ENCODE assay signal across 12 cellular contexts in genomic region chr1:91901231-91901630, GRCh38. TPM values are rescaled to one million over a fixed set of nuclear protein-coding genes. Genes with fewer than 3 reads are reported as not detected.
DNase-seq lines count a peak whose midpoint lies in the region; ATAC-seq lines count a peak whose summit lies in the region.
"Had no signal": no experiment of that assay in that cellular context is flagged by ENCODE, and none has a peak within 500 bp of the region (broad histone marks: within the 10 kb centered on the region; RNA-seq: fewer than 3 reads in every experiment).

No MANE protein-coding gene starts in this region.

- peaks cover 17% of the 10 kb centered on the region for H3K4me1 ChIP-seq in GM23248 (ENCODE audit: insufficient read depth)
- H3K4me1 ChIP-seq in SJSA1 (replicated peaks) = peaks cover 48% of the 10 kb centered on the region
- H3K4me1 ChIP-seq: BLaER1, Caco-2 had no signal

- peaks cover 7% of the 10 kb centered on the region; the same call in 1 of the 2 replicates for H3F3A ChIP-seq in GM23248 (ENCODE audit: insufficient read depth)

- no peak for ATAC-seq in HG03045 (IDR thresholded peaks at IDR 0.05; ENCODE audit: unreplicated experiment)

- H3K36me3 ChIP-seq in GM23248 (ENCODE audit: low read depth) (no peaks in the 10 kb centered on the region), SJSA1 (no peaks in the 10 kb centered on the region)
- H3K36me3 ChIP-seq: BLaER1 had no signal

- H3K9me3 ChIP-seq in GM23248 (ENCODE audit: low read depth) (no peaks in the 10 kb centered on the region), SJSA1 (replicated peaks) (no peaks in the 10 kb centered on the region)
- H3K9me3 ChIP-seq: BLaER1, Caco-2 had no signal

- H3K9me2 ChIP-seq in GM23248 (ENCODE audit: insufficient read depth) = no peaks in the 10 kb centered on the region

- H3K27ac ChIP-seq in GM23248 = 0 out of 2 replicates have a peak overlapping the region, but pooled peaks have one; percentile 42
- H3K27ac ChIP-seq in SJSA1 = peak overlapping the region; percentile 20
- H3K27ac ChIP-seq: BLaER1 had no signal

- peak overlapping the region; percentile 22 for H3K4me2 ChIP-seq in GM23248 (ENCODE audit: unreplicated experiment)
- H3K4me2 ChIP-seq: BLaER1 had no signal

- H2AFZ ChIP-seq in GM23248 = no peak overlapping the region

- H3K4me3 ChIP-seq in GM23248 = no peak overlapping the region
- no peak overlapping the region for H3K4me3 ChIP-seq in SJSA1
- H3K4me3 ChIP-seq: BLaER1 had no signal

- H3K27me3 ChIP-seq in GM23248 (replicated peaks; ENCODE audit: insufficient read depth) (no peaks in the 10 kb centered on the region), SJSA1 (replicated peaks) (no peaks in the 10 kb centered on the region)
- H3K27me3 ChIP-seq: BLaER1 had no signal

- in situ Hi-C loops in GM23248 (cut with MboI) = no loop called here

- DNase-seq in GM23248 (no peak), SJSA1 (ENCODE audit: low read depth in 1 of 2, low spot score in 2 of 2) (no peak), fibroblast of peridontal ligament (ENCODE audit: extremely low read depth) (peak; percentile 79), foreskin melanocyte (no peak), NCI-H2029 (lab: John Stamatoyannopoulos, UW) (no peak)
- DNase-seq in activated T-cell treated with anti-CD3 and anti-CD28 coated beads, Interleukin-2, amount 50 U/mL, for 48 hours = no peak
- DNase-seq: Caco-2; CD8-positive, alpha-beta memory T cell; DND-41; GF-D8 had no signal

- no peak overlapping the region for H3K9ac ChIP-seq in GM23248
- H3K9ac ChIP-seq: BLaER1 had no signal

- H3K79me2 ChIP-seq in GM23248 (ENCODE audit: insufficient read depth) = no peaks in the 10 kb centered on the region

- no peaks in the 10 kb centered on the region for H4K20me1 ChIP-seq in GM23248 (ENCODE audit: insufficient read depth)
- H4K20me1 ChIP-seq: BLaER1 had no signal

RNA-seq across cellular contexts. Expression of gene TGFBR3, which starts 15.3 kb away (rescaled TPM):
- total RNA-seq in GM23248 (2014; rRNA removed; shearing (Covaris generic)) = 25.4 and 26.5 TPM in 2 replicates
- polyA plus RNA-seq in GM23248 (2016; fragmentation: Nextera tagmentation; extraction: Ambion mirVana) = 16.2 and 17.7 TPM in 2 replicates
- 8.8 and 15.2 TPM in 2 replicates for total RNA-seq in SJSA1 (2014; rRNA removed; shearing (Covaris generic))

RNA-seq across cellular contexts. Expression of gene BRDT, which starts 48.0 kb away (rescaled TPM):
- not detected in 2 replicates for total RNA-seq in GM23248 (2014; rRNA removed; shearing (Covaris generic))
- not detected in 2 replicates for polyA plus RNA-seq in GM23248 (2016; fragmentation: Nextera tagmentation; extraction: Ambion mirVana)
- not detected in 2 replicates for total RNA-seq in SJSA1 (2014; rRNA removed; shearing (Covaris generic))
- total RNA-seq: Caco-2; CD8-positive, alpha-beta memory T cell had no signal
- polyA plus RNA-seq: CD8-positive, alpha-beta memory T cell had no signal
